In the genomic region with DNA sequence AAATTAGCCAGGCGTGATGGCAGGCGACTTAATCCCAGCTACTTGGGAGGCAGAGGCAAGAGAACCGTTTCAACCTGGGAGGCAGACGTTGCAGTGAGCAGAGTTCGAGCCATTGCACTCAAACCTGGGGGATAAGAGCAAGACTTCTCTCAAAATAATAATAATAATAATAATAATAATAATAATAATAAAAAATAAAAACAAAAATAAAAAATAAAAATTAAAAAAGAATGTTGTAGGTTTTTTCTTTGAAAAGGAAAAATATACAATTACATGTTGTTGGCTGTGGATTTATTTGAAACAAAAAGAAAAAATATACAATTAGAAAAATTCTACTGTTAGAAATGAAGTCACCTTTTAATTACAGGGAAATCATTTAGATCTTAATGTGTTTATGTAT, we compare ENCODE assay signal across 41 cellular contexts. TPM values are rescaled to one million over a fixed set of nuclear protein-coding genes. Genes with fewer than 3 reads are reported as not detected.
"Had no signal": no experiment of that assay in that cellular context is flagged by ENCODE, and none has a peak within 500 bp of the region (broad histone marks: within the 10 kb centered on the region; RNA-seq: fewer than 3 reads in every experiment).

No MANE protein-coding gene starts in this region.

- H3K4me1 ChIP-seq: adrenal gland, ascending aorta, body of pancreas, breast epithelium, colonic mucosa had no signal

- ATAC-seq: activated naive CD4-positive, alpha-beta T cell treated with anti-CD3 and anti-CD28 coated beads, Interleukin-2, amount 50 U/mL, for 72 hours; activated naive CD8-positive, alpha-beta T cell treated with anti-CD3 and anti-CD28 coated beads, Interleukin-2, amount 50 U/mL, for 24 hours; activated T-cell treated with anti-CD3 and anti-CD28 coated beads, Interleukin-2, amount 50 U/mL, for 72 hours; activated T-helper 17 cell treated with anti-CD3 and anti-CD28 coated beads, Interleukin-2, amount 50 U/mL, for 72 hours; body of pancreas had no signal

- H3K4me3 ChIP-seq: adrenal gland, ascending aorta, body of pancreas, breast epithelium, cardiac muscle cell, colonic mucosa had no signal

- H3K36me3 Mint-ChIP-seq: activated naive CD4-positive, alpha-beta T cell treated with anti-CD3 and anti-CD28 coated beads, Interleukin-2, amount 10 ng/mL, durations not matched to agents 7 days and 5 days; activated naive CD4-positive, alpha-beta T cell treated with anti-CD3 and anti-CD28 coated beads, Interleukin-2, amount 50 U/mL, for 24 hours; activated naive CD4-positive, alpha-beta T cell treated with anti-CD3 and anti-CD28 coated beads, Interleukin-2, amount 50 U/mL, for 72 hours; activated naive CD8-positive, alpha-beta T cell; activated naive CD8-positive, alpha-beta T cell treated with anti-CD3 and anti-CD28 coated beads for 36 hours; activated naive CD8-positive, alpha-beta T cell treated with anti-CD3 and anti-CD28 coated beads, Interleukin-2, amount 10 ng/mL, durations not matched to agents 7 days and 5 days; brain had no signal

- H3K9me3 Mint-ChIP-seq: activated naive CD4-positive, alpha-beta T cell treated with anti-CD3 and anti-CD28 coated beads for 36 hours; activated naive CD4-positive, alpha-beta T cell treated with anti-CD3 and anti-CD28 coated beads, Interleukin-2, amount 10 ng/mL, durations not matched to agents 7 days and 5 days; activated naive CD4-positive, alpha-beta T cell treated with anti-CD3 and anti-CD28 coated beads, Interleukin-2, amount 50 U/mL, for 24 hours; activated naive CD4-positive, alpha-beta T cell treated with anti-CD3 and anti-CD28 coated beads, Interleukin-2, amount 50 U/mL, for 72 hours; activated naive CD8-positive, alpha-beta T cell treated with anti-CD3 and anti-CD28 coated beads for 36 hours; activated naive CD8-positive, alpha-beta T cell treated with anti-CD3 and anti-CD28 coated beads, Interleukin-2, amount 10 ng/mL, durations not matched to agents 7 days and 5 days; activated naive CD8-positive, alpha-beta T cell treated with anti-CD3 and anti-CD28 coated beads, Interleukin-2, amount 50 U/mL, for 24 hours; activated T-cell treated with anti-CD3 and anti-CD28 coated beads, Interleukin-2, amount 50 U/mL, for 72 hours; activated T-helper 1 cell treated with anti-CD3 and anti-CD28 coated beads, Interleukin-12 subunit alpha, Interleukin-12 subunit beta, Interleukin-2, Interleukin-4 antibody, amounts not matched to agents 30 ng/mL and 10 ng/mL and 1 ng/mL, durations not matched to agents 14 hours and 24 hours and 36 hours; activated T-helper 17 cell treated with anti-CD3 and anti-CD28 coated beads, Interleukin-2, amount 50 U/mL, for 72 hours; activated T-helper 2 cell treated with anti-CD3 and anti-CD28 coated beads, Interferon-gamma antibody, Interleukin-2, Interleukin-4, amounts not matched to agents 10 μg/mL and 5 μg/mL and 100 μg/mL, durations not matched to agents 14 hours and 24 hours and 36 hours; central memory CD8-positive, alpha-beta T cell had no signal

- H3K4me3 Mint-ChIP-seq: activated naive CD4-positive, alpha-beta T cell treated with anti-CD3 and anti-CD28 coated beads for 36 hours; activated naive CD4-positive, alpha-beta T cell treated with anti-CD3 and anti-CD28 coated beads, Interleukin-2, amount 10 ng/mL, durations not matched to agents 7 days and 5 days; activated naive CD4-positive, alpha-beta T cell treated with anti-CD3 and anti-CD28 coated beads, Interleukin-2, amount 50 U/mL, for 24 hours; activated naive CD8-positive, alpha-beta T cell; activated naive CD8-positive, alpha-beta T cell treated with anti-CD3 and anti-CD28 coated beads for 36 hours; activated naive CD8-positive, alpha-beta T cell treated with anti-CD3 and anti-CD28 coated beads, Interleukin-2, amount 10 ng/mL, durations not matched to agents 7 days and 5 days; activated naive CD8-positive, alpha-beta T cell treated with anti-CD3 and anti-CD28 coated beads, Interleukin-2, amount 50 U/mL, for 24 hours; activated T-cell treated with anti-CD3 and anti-CD28 coated beads, Interleukin-2, amount 50 U/mL, for 72 hours; activated T-helper 1 cell treated with anti-CD3 and anti-CD28 coated beads, Interleukin-12 subunit alpha, Interleukin-12 subunit beta, Interleukin-2, Interleukin-4 antibody, amounts not matched to agents 30 ng/mL and 10 ng/mL and 1 ng/mL, durations not matched to agents 14 hours and 24 hours and 36 hours; activated T-helper 17 cell treated with anti-CD3 and anti-CD28 coated beads, Interleukin-2, amount 50 U/mL, for 72 hours; brain; central memory CD8-positive, alpha-beta T cell had no signal

- H3K36me3 ChIP-seq: adrenal gland, ascending aorta, brain microvascular endothelial cell, breast epithelium, cardiac muscle cell, colonic mucosa had no signal

- DNase-seq: activated effector memory CD4-positive, alpha-beta T cell treated with anti-CD3 and anti-CD28 coated beads, Interleukin-2, amount 50 U/mL, for 16 hours; activated effector memory CD4-positive, alpha-beta T cell treated with Interleukin-2 at 50 U/mL for 16 hours; activated gamma-delta T cell; activated gamma-delta T cell treated with Interleukin-2 at 50 U/mL for 16 hours; activated naive CD4-positive, alpha-beta T cell; activated naive CD4-positive, alpha-beta T cell treated with anti-CD3 and anti-CD28 coated beads for 36 hours; activated naive CD4-positive, alpha-beta T cell treated with anti-CD3 and anti-CD28 coated beads, Interleukin-2, amount 10 ng/mL, durations not matched to agents 7 days and 5 days; activated naive CD4-positive, alpha-beta T cell treated with anti-CD3 and anti-CD28 coated beads, Interleukin-2, amount 50 U/mL, for 16 hours; activated naive CD4-positive, alpha-beta T cell treated with Interleukin-2 at 50 U/mL for 16 hours; activated naive CD8-positive, alpha-beta T cell treated with anti-CD3 and anti-CD28 coated beads for 36 hours; activated naive CD8-positive, alpha-beta T cell treated with anti-CD3 and anti-CD28 coated beads, Interleukin-2, amount 10 ng/mL, durations not matched to agents 7 days and 5 days; activated naive CD8-positive, alpha-beta T cell treated with anti-CD3 and anti-CD28 coated beads, Interleukin-2, amount 50 U/mL, for 24 hours; activated T-cell treated with anti-CD3 and anti-CD28 coated beads, Interleukin-2, amount 50 U/mL, for 48 hours; activated T-cell treated with anti-CD3 and anti-CD28 coated beads, Interleukin-2, amount 50 U/mL, for 72 hours; adrenal gland; amniotic stem cell; amygdala; anterior cingulate cortex; aorta; body of pancreas; brain microvascular endothelial cell; caudate nucleus; central memory CD4-positive, alpha-beta T cell; cerebellar nuclear complex; colonic mucosa had no signal

- H3K27ac Mint-ChIP-seq: activated naive CD4-positive, alpha-beta T cell treated with anti-CD3 and anti-CD28 coated beads for 36 hours; activated naive CD4-positive, alpha-beta T cell treated with anti-CD3 and anti-CD28 coated beads, Interleukin-2, amount 10 ng/mL, durations not matched to agents 7 days and 5 days; activated naive CD4-positive, alpha-beta T cell treated with anti-CD3 and anti-CD28 coated beads, Interleukin-2, amount 50 U/mL, for 24 hours; activated naive CD4-positive, alpha-beta T cell treated with anti-CD3 and anti-CD28 coated beads, Interleukin-2, amount 50 U/mL, for 72 hours; activated naive CD8-positive, alpha-beta T cell; activated naive CD8-positive, alpha-beta T cell treated with anti-CD3 and anti-CD28 coated beads for 36 hours; activated naive CD8-positive, alpha-beta T cell treated with anti-CD3 and anti-CD28 coated beads, Interleukin-2, amount 10 ng/mL, durations not matched to agents 7 days and 5 days; activated naive CD8-positive, alpha-beta T cell treated with anti-CD3 and anti-CD28 coated beads, Interleukin-2, amount 50 U/mL, for 24 hours; activated T-cell treated with anti-CD3 and anti-CD28 coated beads, Interleukin-2, amount 50 U/mL, for 72 hours; activated T-helper 1 cell treated with anti-CD3 and anti-CD28 coated beads, Interleukin-12 subunit alpha, Interleukin-12 subunit beta, Interleukin-2, Interleukin-4 antibody, amounts not matched to agents 30 ng/mL and 10 ng/mL and 1 ng/mL, durations not matched to agents 14 hours and 24 hours and 36 hours; activated T-helper 17 cell treated with anti-CD3 and anti-CD28 coated beads, Interleukin-2, amount 50 U/mL, for 72 hours; activated T-helper 2 cell treated with anti-CD3 and anti-CD28 coated beads, Interferon-gamma antibody, Interleukin-2, Interleukin-4, amounts not matched to agents 10 μg/mL and 5 μg/mL and 100 μg/mL, durations not matched to agents 14 hours and 24 hours and 36 hours; brain had no signal

- H3K4me1 Mint-ChIP-seq: activated naive CD4-positive, alpha-beta T cell treated with anti-CD3 and anti-CD28 coated beads, Interleukin-2, amount 10 ng/mL, durations not matched to agents 7 days and 5 days; activated naive CD4-positive, alpha-beta T cell treated with anti-CD3 and anti-CD28 coated beads, Interleukin-2, amount 50 U/mL, for 24 hours; activated T-helper 17 cell treated with anti-CD3 and anti-CD28 coated beads, Interleukin-2, amount 50 U/mL, for 72 hours; central memory CD8-positive, alpha-beta T cell had no signal

- H3K9me3 ChIP-seq: adrenal gland, ascending aorta, body of pancreas, breast epithelium, colonic mucosa had no signal

- FAIRE-seq: astrocyte, bronchial epithelial cell, colon had no signal

- H3K27ac ChIP-seq: adrenal gland, ascending aorta, body of pancreas, brain microvascular endothelial cell, breast epithelium, cardiac muscle cell, colonic mucosa had no signal

RNA-seq across cellular contexts. Expression of a gene that starts 11.5 kb away (rescaled TPM):
- total RNA-seq: activated naive CD4-positive, alpha-beta T cell treated with anti-CD3 and anti-CD28 coated beads for 36 hours; activated naive CD4-positive, alpha-beta T cell treated with anti-CD3 and anti-CD28 coated beads, Interleukin-2, amount 50 U/mL, for 72 hours; activated naive CD8-positive, alpha-beta T cell treated with anti-CD3 and anti-CD28 coated beads for 36 hours; activated naive CD8-positive, alpha-beta T cell treated with anti-CD3 and anti-CD28 coated beads, Interleukin-2, amount 10 ng/mL, durations not matched to agents 7 days and 5 days; activated T-cell treated with anti-CD3 and anti-CD28 coated beads, Interleukin-2, amount 50 U/mL, for 72 hours; activated T-helper 1 cell treated with anti-CD3 and anti-CD28 coated beads, Interleukin-12 subunit alpha, Interleukin-12 subunit beta, Interleukin-2, Interleukin-4 antibody, amounts not matched to agents 30 ng/mL and 10 ng/mL and 1 ng/mL, durations not matched to agents 14 hours and 24 hours and 36 hours; activated T-helper 2 cell treated with anti-CD3 and anti-CD28 coated beads, Interferon-gamma antibody, Interleukin-2, Interleukin-4, amounts not matched to agents 10 μg/mL and 5 μg/mL and 100 μg/mL, durations not matched to agents 14 hours and 24 hours and 36 hours; aorta; ascending aorta; astrocyte; breast epithelium; bronchial epithelial cell; cardiac septum; chondrocyte; colonic mucosa had no signal

RNA-seq across cellular contexts. Expression of a gene that starts 28.2 kb away (rescaled TPM):
- total RNA-seq: aorta, ascending aorta, astrocyte, bronchial epithelial cell, cardiac septum, chondrocyte, colonic mucosa had no signal

RNA-seq across cellular contexts. Expression of a gene that starts 32.6 kb away (rescaled TPM):
- total RNA-seq: aorta, ascending aorta, bronchial epithelial cell, cardiac septum had no signal
